In the genomic region with DNA sequence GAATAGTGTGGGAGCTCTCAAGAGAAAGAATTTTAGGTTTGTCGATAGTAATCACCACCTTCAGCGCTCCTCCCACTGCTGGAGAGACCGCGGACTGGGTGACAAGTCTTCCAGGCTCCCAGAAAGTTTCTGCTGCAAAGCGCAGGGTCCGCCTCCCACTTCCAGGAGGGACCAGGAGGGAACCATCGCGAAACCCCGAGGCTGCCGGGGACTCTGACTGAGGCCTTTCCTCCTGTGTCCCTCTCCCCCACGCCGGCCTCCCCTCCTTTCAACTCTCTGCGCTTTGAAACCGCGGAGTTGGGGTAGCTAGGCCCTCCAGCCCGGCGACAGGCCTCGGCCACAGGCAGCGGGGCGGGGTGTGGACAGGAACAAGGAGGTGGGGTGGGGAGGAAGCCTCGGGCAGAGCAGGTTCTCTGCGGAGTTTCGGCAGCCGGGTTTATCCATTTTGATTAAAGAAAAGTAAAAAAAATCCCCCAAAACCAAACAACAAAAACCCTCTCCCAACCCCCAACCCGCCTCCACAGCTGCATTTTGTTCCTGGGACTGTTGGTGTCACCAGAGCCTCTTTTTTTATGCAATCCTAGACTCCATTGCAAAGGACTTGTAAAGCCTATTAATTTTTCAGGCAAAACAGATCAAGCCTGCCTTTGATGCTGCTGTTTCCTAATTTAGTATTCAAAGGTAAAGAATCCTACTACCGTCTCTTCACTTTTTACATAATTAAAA, we compare ENCODE assay signal across 8 cellular contexts. TPM values are rescaled to one million over a fixed set of nuclear protein-coding genes. Genes with fewer than 3 reads are reported as not detected.
DNase-seq lines count a peak whose midpoint lies in the region; ATAC-seq and TF ChIP-seq lines count a peak whose summit lies in the region.

No MANE protein-coding gene starts in this region.

- TF ChIP-seq CTCF in CD14-positive monocyte (IDR thresholded peaks at IDR 0.05): no peak
- no peak for TF ChIP-seq CTCF in WTC11 (IDR thresholded peaks at IDR 0.05)

- H3K27me3 Mint-ChIP-seq in CD14-positive monocyte (ENCODE audit: low read depth in 3 of 3): peaks cover 47 to 55% (median 52%) of the 10 kb centered on the region in 3 donors
- no peaks in the 10 kb centered on the region for H3K27me3 Mint-ChIP-seq in WTC11 (ENCODE audit: low read depth)
- no peaks in the 10 kb centered on the region for H3K27me3 Mint-ChIP-seq in central memory CD8-positive, alpha-beta T cell

- H3K4me1 Mint-ChIP-seq in CD14-positive monocyte: peaks cover 20% of the 10 kb centered on the region
- peaks cover 78% of the 10 kb centered on the region for H3K4me1 Mint-ChIP-seq in WTC11
- H3K4me1 Mint-ChIP-seq in central memory CD8-positive, alpha-beta T cell: peaks cover 38% of the 10 kb centered on the region

- H3K4me3 Mint-ChIP-seq in CD14-positive monocyte (peak overlapping the region; percentile 71 to 85), WTC11 (peak overlapping the region; percentile 57)
- peak overlapping the region; percentile 72 for H3K4me3 Mint-ChIP-seq in central memory CD8-positive, alpha-beta T cell

- ATAC-seq in GM21360 (IDR thresholded peaks at IDR 0.05; ENCODE audit: unreplicated experiment): peak; percentile 62
- ATAC-seq in WTC11: peak; percentile 43
- peak; percentile 15 for ATAC-seq in central memory CD8-positive, alpha-beta T cell (replicated peaks; ENCODE audit: extremely low read depth, poor library complexity, severe bottlenecking)
- ATAC-seq in HG03469 (IDR thresholded peaks at IDR 0.05; ENCODE audit: unreplicated experiment): no peak

- CTCF ChIA-PET in WTC11 (lab: Charles Lee): interaction anchor here (0.6 to 4.4 kb wide), 21 partner anchors 11 to 323 kb away, joined by 3 to 37 read pairs (median 4); a partner anchor contains a TSS

- H3K36me3 Mint-ChIP-seq in CD14-positive monocyte: no peaks in the 10 kb centered on the region
- no peaks in the 10 kb centered on the region for H3K36me3 Mint-ChIP-seq in WTC11
- peaks cover 11% of the 10 kb centered on the region for H3K36me3 Mint-ChIP-seq in central memory CD8-positive, alpha-beta T cell (ENCODE audit: insufficient read depth)

- H3K9me3 Mint-ChIP-seq in CD14-positive monocyte: peaks cover 0 to 2% (median 0%) of the 10 kb centered on the region in 7 donors
- no peaks in the 10 kb centered on the region for H3K9me3 Mint-ChIP-seq in WTC11
- no peaks in the 10 kb centered on the region for H3K9me3 Mint-ChIP-seq in central memory CD8-positive, alpha-beta T cell

- no peak overlapping the region for H3K27ac Mint-ChIP-seq in CD14-positive monocyte
- H3K27ac Mint-ChIP-seq in WTC11: peak overlapping the region; percentile 82
- H3K27ac Mint-ChIP-seq in central memory CD8-positive, alpha-beta T cell (ENCODE audit: low read depth): peak overlapping the region; percentile 82

- intact Hi-C loops in CD14-positive monocyte (cut with micrococcal nuclease): loop anchor here (10.0 kb wide), 3 partner anchors 856 to 886 kb away; no protein-coding TSS in a partner anchor

- POLR2A ChIA-PET in WTC11 (lab: Charles Lee): interaction anchor here (0.6 to 3.0 kb wide), 12 partner anchors 11 to 841 kb away, joined by 3 to 9 read pairs (median 4); no protein-coding TSS in a partner anchor

- DNase-seq in CD14-positive monocyte (ENCODE audit: low spot score) (no peak), NAMALWA (ENCODE audit: low spot score) (peak; percentile 24), WTC11 (ENCODE audit: low spot score) (peak; percentile 74), islet precursor cell (peak; percentile 78)
- DNase-seq in central memory CD8-positive, alpha-beta T cell (ENCODE audit: low spot score in 2 of 2): peak; percentile 28 to 30
- peak; percentile 18 to 38 for DNase-seq in stimulated activated CD4-positive, alpha-beta T cell treated with anti-CD3 and anti-CD28 coated beads, Interleukin-12 subunit alpha, Interleukin-12 subunit beta, amount 100 ng/mL, for 24 hours (ENCODE audit: low read depth in 2 of 2)

TF ChIP-seq in WTC11, 78 proteins besides CTCF, POLR2A, EP300 and RAD21 (continues in another document):
- TF ChIP-seq, protein P1, sequence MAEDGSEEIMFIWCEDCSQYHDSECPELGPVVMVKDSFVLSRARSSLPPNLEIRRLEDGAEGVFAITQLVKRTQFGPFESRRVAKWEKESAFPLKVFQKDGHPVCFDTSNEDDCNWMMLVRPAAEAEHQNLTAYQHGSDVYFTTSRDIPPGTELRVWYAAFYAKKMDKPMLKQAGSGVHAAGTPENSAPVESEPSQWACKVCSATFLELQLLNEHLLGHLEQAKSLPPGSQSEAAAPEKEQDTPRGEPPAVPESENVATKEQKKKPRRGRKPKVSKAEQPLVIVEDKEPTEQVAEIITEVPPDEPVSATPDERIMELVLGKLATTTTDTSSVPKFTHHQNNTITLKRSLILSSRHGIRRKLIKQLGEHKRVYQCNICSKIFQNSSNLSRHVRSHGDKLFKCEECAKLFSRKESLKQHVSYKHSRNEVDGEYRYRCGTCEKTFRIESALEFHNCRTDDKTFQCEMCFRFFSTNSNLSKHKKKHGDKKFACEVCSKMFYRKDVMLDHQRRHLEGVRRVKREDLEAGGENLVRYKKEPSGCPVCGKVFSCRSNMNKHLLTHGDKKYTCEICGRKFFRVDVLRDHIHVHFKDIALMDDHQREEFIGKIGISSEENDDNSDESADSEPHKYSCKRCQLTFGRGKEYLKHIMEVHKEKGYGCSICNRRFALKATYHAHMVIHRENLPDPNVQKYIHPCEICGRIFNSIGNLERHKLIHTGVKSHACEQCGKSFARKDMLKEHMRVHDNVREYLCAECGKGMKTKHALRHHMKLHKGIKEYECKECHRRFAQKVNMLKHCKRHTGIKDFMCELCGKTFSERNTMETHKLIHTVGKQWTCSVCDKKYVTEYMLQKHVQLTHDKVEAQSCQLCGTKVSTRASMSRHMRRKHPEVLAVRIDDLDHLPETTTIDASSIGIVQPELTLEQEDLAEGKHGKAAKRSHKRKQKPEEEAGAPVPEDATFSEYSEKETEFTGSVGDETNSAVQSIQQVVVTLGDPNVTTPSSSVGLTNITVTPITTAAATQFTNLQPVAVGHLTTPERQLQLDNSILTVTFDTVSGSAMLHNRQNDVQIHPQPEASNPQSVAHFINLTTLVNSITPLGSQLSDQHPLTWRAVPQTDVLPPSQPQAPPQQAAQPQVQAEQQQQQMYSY (CRISPR knock-in tag; IDR thresholded peaks at IDR 0.05): no peak
- TF ChIP-seq TCF7 (CRISPR knock-in tag; IDR thresholded peaks at IDR 0.05; ENCODE audit: low read depth): no peak
- no peak for TF ChIP-seq FOXP1 (CRISPR knock-in tag; IDR thresholded peaks at IDR 0.05; ENCODE audit: borderline replicate concordance)
- TF ChIP-seq ZNF416 (CRISPR knock-in tag; IDR thresholded peaks at IDR 0.05): no peak
- TF ChIP-seq ETV6 (CRISPR knock-in tag; IDR thresholded peaks at IDR 0.05): no peak
- TF ChIP-seq JAZF1 (CRISPR knock-in tag; IDR thresholded peaks at IDR 0.05): no peak
- TF ChIP-seq ZNF121 (CRISPR knock-in tag; IDR thresholded peaks at IDR 0.05): no peak
- TF ChIP-seq OVOL2 (CRISPR knock-in tag; IDR thresholded peaks at IDR 0.05; ENCODE audit: borderline replicate concordance): no peak
- no peak for TF ChIP-seq GTF2I (CRISPR knock-in tag; conservative IDR thresholded peaks at IDR 0.05)
- no peak for TF ChIP-seq EMX1 (CRISPR knock-in tag; IDR thresholded peaks at IDR 0.05)
- TF ChIP-seq, protein P2, sequence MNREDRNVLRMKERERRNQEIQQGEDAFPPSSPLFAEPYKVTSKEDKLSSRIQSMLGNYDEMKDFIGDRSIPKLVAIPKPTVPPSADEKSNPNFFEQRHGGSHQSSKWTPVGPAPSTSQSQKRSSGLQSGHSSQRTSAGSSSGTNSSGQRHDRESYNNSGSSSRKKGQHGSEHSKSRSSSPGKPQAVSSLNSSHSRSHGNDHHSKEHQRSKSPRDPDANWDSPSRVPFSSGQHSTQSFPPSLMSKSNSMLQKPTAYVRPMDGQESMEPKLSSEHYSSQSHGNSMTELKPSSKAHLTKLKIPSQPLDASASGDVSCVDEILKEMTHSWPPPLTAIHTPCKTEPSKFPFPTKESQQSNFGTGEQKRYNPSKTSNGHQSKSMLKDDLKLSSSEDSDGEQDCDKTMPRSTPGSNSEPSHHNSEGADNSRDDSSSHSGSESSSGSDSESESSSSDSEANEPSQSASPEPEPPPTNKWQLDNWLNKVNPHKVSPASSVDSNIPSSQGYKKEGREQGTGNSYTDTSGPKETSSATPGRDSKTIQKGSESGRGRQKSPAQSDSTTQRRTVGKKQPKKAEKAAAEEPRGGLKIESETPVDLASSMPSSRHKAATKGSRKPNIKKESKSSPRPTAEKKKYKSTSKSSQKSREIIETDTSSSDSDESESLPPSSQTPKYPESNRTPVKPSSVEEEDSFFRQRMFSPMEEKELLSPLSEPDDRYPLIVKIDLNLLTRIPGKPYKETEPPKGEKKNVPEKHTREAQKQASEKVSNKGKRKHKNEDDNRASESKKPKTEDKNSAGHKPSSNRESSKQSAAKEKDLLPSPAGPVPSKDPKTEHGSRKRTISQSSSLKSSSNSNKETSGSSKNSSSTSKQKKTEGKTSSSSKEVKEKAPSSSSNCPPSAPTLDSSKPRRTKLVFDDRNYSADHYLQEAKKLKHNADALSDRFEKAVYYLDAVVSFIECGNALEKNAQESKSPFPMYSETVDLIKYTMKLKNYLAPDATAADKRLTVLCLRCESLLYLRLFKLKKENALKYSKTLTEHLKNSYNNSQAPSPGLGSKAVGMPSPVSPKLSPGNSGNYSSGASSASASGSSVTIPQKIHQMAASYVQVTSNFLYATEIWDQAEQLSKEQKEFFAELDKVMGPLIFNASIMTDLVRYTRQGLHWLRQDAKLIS (CRISPR knock-in tag; IDR thresholded peaks at IDR 0.05; ENCODE audit: borderline replicate concordance): no peak
- no peak for TF ChIP-seq CREM (CRISPR knock-in tag; IDR thresholded peaks at IDR 0.05)
- TF ChIP-seq, protein P3, sequence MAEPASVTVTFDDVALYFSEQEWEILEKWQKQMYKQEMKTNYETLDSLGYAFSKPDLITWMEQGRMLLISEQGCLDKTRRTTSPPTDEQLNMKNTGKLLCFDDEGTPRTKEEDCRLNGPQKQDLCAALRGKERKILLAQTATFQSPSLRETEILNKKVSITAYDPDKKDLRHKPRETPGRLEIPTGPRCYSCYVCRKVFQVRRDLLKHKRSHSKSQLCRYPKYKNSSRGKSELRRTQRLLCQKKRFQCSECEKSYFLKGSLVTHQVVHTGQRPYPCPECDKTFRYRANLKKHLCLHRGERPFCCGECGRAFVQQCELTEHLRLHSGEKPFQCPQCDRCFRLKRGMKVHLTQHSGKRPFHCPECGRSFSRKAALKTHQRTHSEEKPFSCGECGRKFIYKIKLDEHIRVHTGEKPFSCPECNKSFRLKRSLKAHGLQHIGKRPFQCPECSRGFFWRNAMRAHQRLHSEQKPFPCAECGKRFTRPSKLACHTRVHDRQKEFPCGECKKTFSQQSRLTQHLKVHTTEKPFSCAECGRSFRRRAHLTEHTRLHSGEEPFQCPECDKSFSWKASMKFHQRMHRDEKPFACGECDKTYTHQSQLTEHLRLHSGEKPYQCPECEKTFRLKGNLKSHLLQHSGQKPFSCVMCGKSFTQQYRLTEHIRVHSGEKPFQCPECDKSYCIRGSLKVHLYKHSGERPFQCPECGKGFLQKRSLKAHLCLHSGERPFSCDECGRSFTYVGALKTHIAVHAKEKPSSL (CRISPR knock-in tag; conservative IDR thresholded peaks at IDR 0.05): no peak
- no peak for TF ChIP-seq ZNF263 (CRISPR knock-in tag; IDR thresholded peaks at IDR 0.05; ENCODE audit: low read depth)

RNA-seq across cellular contexts. Expression of a gene that starts 51.9 kb away (rescaled TPM):
- polyA plus RNA-seq in CD14-positive monocyte: 1 to 10 TPM; 1.1 to 3.3 TPM
- total RNA-seq in WTC11 (2021): 8.8 to 17.3 TPM (median 14.7 TPM) in 3 replicates

Comparison
In these comparisons a context has a peak if more than half of its experiments do, and no peak if none do; other contexts are left out.
1. H3K27ac Mint-ChIP-seq: peak in WTC11 (single experiment) and central memory CD8-positive, alpha-beta T cell (single experiment); none in CD14-positive monocyte (0 of 7).
2. Peak in every context shown above with its lines, with median percentiles within 50 percentile points of each other: H3K4me3 Mint-ChIP-seq.